19 cellular contexts compared by ENCODE assay signal in the genomic region with DNA sequence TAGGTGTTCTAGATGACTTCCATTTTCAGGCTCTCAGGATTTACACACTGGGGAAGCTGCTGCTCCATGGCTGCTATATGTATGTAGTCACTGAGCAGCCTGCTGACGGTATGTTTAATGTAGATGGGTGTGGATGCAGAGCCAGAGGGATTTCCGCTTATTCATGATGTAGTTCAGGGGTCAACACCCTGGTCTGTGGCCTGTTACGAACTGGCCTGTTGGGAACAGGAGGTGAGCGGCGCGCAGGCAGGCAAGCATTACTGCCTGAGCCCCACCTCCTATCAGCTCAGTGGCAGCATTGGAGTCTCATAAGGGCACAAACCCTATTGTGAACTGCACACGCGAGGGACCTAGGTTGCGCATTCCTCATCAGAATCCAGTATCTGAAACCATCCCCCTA.
"Had no signal": no experiment of that assay in that cellular context is flagged by ENCODE, and none has a peak within 500 bp of the region (broad histone marks: within the 10 kb centered on the region; RNA-seq: fewer than 3 reads in every experiment).

No MANE protein-coding gene starts in this region.

- ATAC-seq: activated T-helper 17 cell treated with anti-CD3 and anti-CD28 coated beads, Interleukin-2, amount 50 U/mL, for 72 hours; SK-N-SH treated with all-trans-retinoic acid at 6 μM for 48 hours; T-cell had no signal

- H3K4me1 ChIP-seq: uterus had no signal

- H3K27me3 Mint-ChIP-seq: activated T-helper 17 cell treated with anti-CD3 and anti-CD28 coated beads, Interleukin-2, amount 50 U/mL, for 72 hours; T-cell had no signal

- H3K27me3 ChIP-seq: adrenal gland, tibial nerve, uterus had no signal

- H3K4me3 ChIP-seq: adrenal gland, tibial nerve, uterus had no signal

- H3K36me3 ChIP-seq: uterus had no signal

- H3K27ac Mint-ChIP-seq: activated T-helper 17 cell treated with anti-CD3 and anti-CD28 coated beads, Interleukin-2, amount 50 U/mL, for 72 hours; nephron; T-cell had no signal

- H3K4me3 Mint-ChIP-seq: activated T-helper 17 cell treated with anti-CD3 and anti-CD28 coated beads, Interleukin-2, amount 50 U/mL, for 72 hours; nephron; T-cell had no signal

- H3K9me3 Mint-ChIP-seq: activated T-helper 17 cell treated with anti-CD3 and anti-CD28 coated beads, Interleukin-2, amount 50 U/mL, for 72 hours; nephron; T-cell had no signal

- H3K9me3 ChIP-seq: adrenal gland, tibial nerve, uterus had no signal

- DNase-seq: activated CD4-positive, alpha-beta T cell treated with anti-CD3 and anti-CD28 coated beads, Interleukin-2, amount 50 U/mL, for 1 hour; activated naive CD4-positive, alpha-beta T cell treated with anti-CD3 and anti-CD28 coated beads, Interleukin-2, amount 50 U/mL, for 16 hours; adrenal gland; effector memory CD4-positive, alpha-beta T cell; foreskin fibroblast; mesendoderm; nucleus accumbens; stimulated activated CD4-positive, alpha-beta T cell treated with anti-CD3 and anti-CD28 coated beads, Interleukin-12 subunit alpha, Interleukin-12 subunit beta, amount 100 ng/mL, for 4 hours; stimulated activated CD4-positive, alpha-beta T cell treated with anti-CD3 and anti-CD28 coated beads, Interleukin-1b, Interleukin-23, amount 100 ng/mL, for 48 hours; stimulated activated naive CD4-positive, alpha-beta T cell treated with Interleukin-2 at 50 U/mL for 16 hours; T-cell; T-helper 9 cell; uterus had no signal

- FAIRE-seq: bronchial epithelial cell had no signal

- H3K4me1 Mint-ChIP-seq: nephron had no signal

- H3K27ac ChIP-seq: adrenal gland, epithelial cell of prostate, tibial nerve, uterus had no signal
